8 cellular contexts compared by ENCODE assay signal in genomic region chr11:13277719-13278619, GRCh38. TPM values are rescaled to one million over a fixed set of nuclear protein-coding genes. Genes with fewer than 3 reads are reported as not detected.
A peak's percentile ranks its signal among the peaks of the same experiment; 100 is the strongest.
DNase-seq lines count a peak whose midpoint lies in the region; ATAC-seq and TF ChIP-seq lines count a peak whose summit lies in the region.

Gene BMAL1, plus strand, starts transcription at chr11:13277790. Its CDS starts 76,519 bp downstream, at chr11:13354309.

- peak within 1 kb of the TSS; percentile 85 for H3K27ac Mint-ChIP-seq in stimulated activated naive CD8-positive, alpha-beta T cell treated with anti-CD3 and anti-CD28 coated beads, Interleukin-15, Interleukin-2, amounts not matched to agents 100 ng/mL and 50 ng/mL, for 24 hours

- H3K4me3 ChIP-seq in LNCaP clone FGC (ENCODE audit: low read depth, low read length), result peak within 1 kb of the TSS; percentile 76

- DNase-seq in GM10266 (ENCODE audit: extremely low spot score), result peak; percentile 56
- DNase-seq in LNCaP clone FGC (ENCODE audit: low read depth), result no peak
- peak; percentile 21 to 24 for DNase-seq in activated CD8-positive, alpha-beta memory T cell treated with anti-CD3 and anti-CD28 coated beads for 4 hours (ENCODE audit: low read depth in 2 of 2)
- DNase-seq in myocyte (ENCODE audit: low read depth), result peak; percentile 45
- DNase-seq in T1000 (lab: John Stamatoyannopoulos, UW), result no peak

- H3K4me3 Mint-ChIP-seq in stimulated activated naive CD8-positive, alpha-beta T cell treated with anti-CD3 and anti-CD28 coated beads, Interleukin-15, Interleukin-2, amounts not matched to agents 100 ng/mL and 50 ng/mL, for 24 hours, result peak within 1 kb of the TSS; percentile 92

- no peaks in the 10 kb centered on the region for H3K9me3 Mint-ChIP-seq in stimulated activated naive CD8-positive, alpha-beta T cell treated with anti-CD3 and anti-CD28 coated beads, Interleukin-15, Interleukin-2, amounts not matched to agents 100 ng/mL and 50 ng/mL, for 24 hours

- no peak for TF ChIP-seq CTCF in GM10266 (IDR thresholded peaks at IDR 0.05; ENCODE audit: control insufficient read depth, insufficient read depth, low read depth, missing control alignments)
- no peak for TF ChIP-seq CTCF in LNCaP clone FGC (IDR thresholded peaks at IDR 0.05; ENCODE audit: control insufficient read depth, extremely low read depth, insufficient read depth)

- H3K4me1 Mint-ChIP-seq in stimulated activated naive CD8-positive, alpha-beta T cell treated with anti-CD3 and anti-CD28 coated beads, Interleukin-15, Interleukin-2, amounts not matched to agents 100 ng/mL and 50 ng/mL, for 24 hours (ENCODE audit: low read depth), result peaks cover 59% of the 10 kb centered on the region

- in situ Hi-C loops in endometrial microvascular endothelial cells (cut with HindIII; ENCODE audit: inconsistent ontology term, low pct_unique_long_range_greater_than_20kb, low sequenced_read_pairs), result no loop called here

- ATAC-seq in GM21737 (IDR thresholded peaks at IDR 0.05; ENCODE audit: unreplicated experiment), result peak; percentile 26

- no peaks in the 10 kb centered on the region for H3K36me3 Mint-ChIP-seq in stimulated activated naive CD8-positive, alpha-beta T cell treated with anti-CD3 and anti-CD28 coated beads, Interleukin-15, Interleukin-2, amounts not matched to agents 100 ng/mL and 50 ng/mL, for 24 hours (ENCODE audit: low read depth)

- peaks cover 25% of the 10 kb centered on the region for H3K27me3 Mint-ChIP-seq in stimulated activated naive CD8-positive, alpha-beta T cell treated with anti-CD3 and anti-CD28 coated beads, Interleukin-15, Interleukin-2, amounts not matched to agents 100 ng/mL and 50 ng/mL, for 24 hours

RNA-seq across cellular contexts. Expression of gene BMAL1, which starts in this region (rescaled TPM):
- total RNA-seq in endometrial microvascular endothelial cells (ENCODE audit: inconsistent ontology term) (16.4 TPM), myocyte (10.5 and 14.4 TPM in 2 replicates)
- 13.0 TPM for polyA plus RNA-seq in myocyte (2012)

Comparison
In these comparisons a context has a peak if more than half of its experiments do, and no peak if none do; other contexts are left out.
1. DNase-seq: peak in GM10266 (single experiment), activated CD8-positive, alpha-beta memory T cell treated with anti-CD3 and anti-CD28 coated beads for 4 hours (2 of 2) and myocyte (single experiment); none in LNCaP clone FGC (single experiment) and T1000 (single experiment).